ENCODE assay signal across 8 cellular contexts in the genomic region with DNA sequence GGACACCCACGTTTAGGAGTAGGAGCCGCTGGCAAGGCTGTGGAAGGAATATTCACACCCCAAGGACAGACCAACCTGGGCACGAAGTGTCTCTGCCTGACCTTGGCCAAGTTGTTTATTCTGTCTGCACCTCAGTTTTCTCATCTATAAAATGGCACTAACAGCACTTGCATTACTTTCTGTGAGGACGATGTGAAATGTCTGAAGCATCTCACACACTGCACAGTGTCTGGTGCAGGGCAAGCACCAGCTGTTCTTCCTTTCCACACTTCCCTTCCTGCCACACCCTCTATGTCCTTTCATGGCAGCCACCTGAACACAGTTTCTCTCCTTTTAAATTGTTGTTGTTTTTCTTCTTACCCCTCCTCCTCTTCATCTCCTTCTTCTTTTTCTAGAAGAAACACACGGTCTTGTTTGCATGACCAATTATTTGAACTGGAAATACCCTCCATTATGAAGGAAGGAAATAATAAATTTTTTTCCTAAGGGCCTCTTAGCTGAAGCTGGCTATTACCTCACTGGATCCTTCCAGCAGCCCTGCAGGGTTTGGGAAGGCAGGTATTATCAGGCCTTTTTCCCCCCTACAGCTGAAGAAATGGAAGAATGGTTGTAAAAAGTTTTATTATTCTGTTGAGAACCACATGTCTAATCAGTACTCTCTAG. TPM values are rescaled to one million over a fixed set of nuclear protein-coding genes. Genes with fewer than 3 reads are reported as not detected.
DNase-seq lines count a peak whose midpoint lies in the region; ATAC-seq, FAIRE-seq and TF ChIP-seq lines count a peak whose summit lies in the region.

No MANE protein-coding gene starts in this region.

- ATAC-seq in GM19397 (IDR thresholded peaks at IDR 0.05; ENCODE audit: unreplicated experiment): peak; percentile 29
- ATAC-seq in stimulated activated memory B cell treated with anti-CD40 and anti-IgM and Interleukin-4, amounts not matched to agents 10 μg/mL and 1 μg/mL and 100 μg/mL, for 72 hours: peak; percentile 24
- ATAC-seq in pancreas: no peak

- no peaks in the 10 kb centered on the region for H3K9me3 ChIP-seq in CD8-positive, alpha-beta memory T cell (ENCODE audit: low read length)
- no peaks in the 10 kb centered on the region for H3K9me3 ChIP-seq in pancreas

- peak overlapping the region; percentile 87 to 99 (median 99) for H3K27ac Mint-ChIP-seq in CD8-positive, alpha-beta memory T cell
- H3K27ac Mint-ChIP-seq in stimulated activated memory B cell treated with anti-CD40 and anti-IgM and Interleukin-4, amounts not matched to agents 10 μg/mL and 1 μg/mL and 100 μg/mL, for 72 hours: peak overlapping the region; percentile 91

- H3K27me3 Mint-ChIP-seq in CD8-positive, alpha-beta memory T cell: no peaks in the 10 kb centered on the region
- H3K27me3 Mint-ChIP-seq in stimulated activated memory B cell treated with anti-CD40 and anti-IgM and Interleukin-4, amounts not matched to agents 10 μg/mL and 1 μg/mL and 100 μg/mL, for 72 hours: no peaks in the 10 kb centered on the region

- H3K4me1 Mint-ChIP-seq in CD8-positive, alpha-beta memory T cell: peaks cover 40 to 64% (median 62%) of the 10 kb centered on the region in 3 donors
- peaks cover 50% of the 10 kb centered on the region for H3K4me1 Mint-ChIP-seq in stimulated activated memory B cell treated with anti-CD40 and anti-IgM and Interleukin-4, amounts not matched to agents 10 μg/mL and 1 μg/mL and 100 μg/mL, for 72 hours

- no peaks in the 10 kb centered on the region for H3K9me3 Mint-ChIP-seq in CD8-positive, alpha-beta memory T cell
- H3K9me3 Mint-ChIP-seq in stimulated activated memory B cell treated with anti-CD40 and anti-IgM and Interleukin-4, amounts not matched to agents 10 μg/mL and 1 μg/mL and 100 μg/mL, for 72 hours: no peaks in the 10 kb centered on the region

- peaks cover 58% of the 10 kb centered on the region for H3K4me1 ChIP-seq in CD8-positive, alpha-beta memory T cell (ENCODE audit: insufficient read depth, low read length)
- peaks cover 4 to 32% (median 5%) of the 10 kb centered on the region in 3 donors for H3K4me1 ChIP-seq in pancreas

- no peak for DNase-seq in CD8-positive, alpha-beta memory T cell
- DNase-seq in NCI-H1694 (lab: John Stamatoyannopoulos, UW) (peak; percentile 16), coronary artery (ENCODE audit: low spot score) (no peak), pancreas (no peak), ACHN (no peak), NCI-H446 (lab: John Stamatoyannopoulos, UW) (no peak)

- no peak for FAIRE-seq in pancreas (lab: Jason Lieb, UNC)

- WGBS in pancreas, 2 donors: 37 to 53% methylated on average over 5 of the region's 5 CpGs

- no peaks in the 10 kb centered on the region for H3K36me3 ChIP-seq in CD8-positive, alpha-beta memory T cell (ENCODE audit: insufficient read depth, low read length)
- H3K36me3 ChIP-seq in pancreas: no peaks in the 10 kb centered on the region

- H3K36me3 Mint-ChIP-seq in CD8-positive, alpha-beta memory T cell: peaks cover 0 to 6% (median 0%) of the 10 kb centered on the region in 3 donors
- no peaks in the 10 kb centered on the region for H3K36me3 Mint-ChIP-seq in stimulated activated memory B cell treated with anti-CD40 and anti-IgM and Interleukin-4, amounts not matched to agents 10 μg/mL and 1 μg/mL and 100 μg/mL, for 72 hours

- in situ Hi-C loops in ACHN (cut with HindIII; ENCODE audit: low pct_ligation_motif_present, low pct_unique_long_range_greater_than_20kb, low sequenced_read_pairs): no loop called here

- H3K4me3 Mint-ChIP-seq in CD8-positive, alpha-beta memory T cell: peak overlapping the region; percentile 6 to 85 (median 77)
- peak overlapping the region; percentile 38 for H3K4me3 Mint-ChIP-seq in stimulated activated memory B cell treated with anti-CD40 and anti-IgM and Interleukin-4, amounts not matched to agents 10 μg/mL and 1 μg/mL and 100 μg/mL, for 72 hours

- no peaks in the 10 kb centered on the region for H3K27me3 ChIP-seq in CD8-positive, alpha-beta memory T cell (ENCODE audit: insufficient read depth, low read length, poor library complexity, severe bottlenecking)
- H3K27me3 ChIP-seq in pancreas: no peaks in the 10 kb centered on the region

- H3K4me3 ChIP-seq in CD8-positive, alpha-beta memory T cell (ENCODE audit: low read length): no peak overlapping the region
- H3K4me3 ChIP-seq in coronary artery (no peak overlapping the region), pancreas (no peak overlapping the region)

- CTCF ChIA-PET in CD8-positive, alpha-beta memory T cell (lab: Charles Lee): interaction anchor here (0.9 to 2.0 kb wide), 13 partner anchors 8 to 142 kb away, joined by 3 to 6 read pairs (median 4); partner anchors contain the start of genes CTDSP2 and TSFM

- H3K27ac ChIP-seq in CD8-positive, alpha-beta memory T cell (ENCODE audit: low read depth, low read length): peak overlapping the region; percentile 77
- peak overlapping the region; percentile 89 to 96 for H3K27ac ChIP-seq in coronary artery
- peak overlapping the region in 2 of 4 donors; percentile 53 to 55 for H3K27ac ChIP-seq in pancreas

- TF ChIP-seq CTCF in coronary artery (IDR thresholded peaks at IDR 0.05) (no peak), pancreas (IDR thresholded peaks at IDR 0.05) (no peak)

- intact Hi-C loops in pancreas (cut with DNase I): no loop called here

- POLR2A ChIA-PET in CD8-positive, alpha-beta memory T cell (lab: Charles Lee): interaction anchor here (1.0 to 1.1 kb wide), 3 partner anchors 33 to 205 kb away, joined by 3 to 4 read pairs (median 3); partner anchors contain the start of gene OS9

RNA-seq across cellular contexts. Expression of gene ATP23, which starts 42.9 kb away (rescaled TPM):
- total RNA-seq in CD8-positive, alpha-beta memory T cell: 10 to 100 TPM; 10.1 to 11.8 TPM
- polyA plus RNA-seq in CD8-positive, alpha-beta memory T cell: 22.0 TPM
- total RNA-seq in pancreas: 1 to 10 TPM; 2.7 to 5.0 (median 4.1) TPM
- polyA plus RNA-seq in pancreas: 1 to 10 TPM; 3.8 to 5.7 TPM

RNA-seq across cellular contexts. Expression of gene CTDSP2, which starts 51.9 kb away (rescaled TPM):
- 10 to 100 TPM; 72.8 to 76.4 TPM for total RNA-seq in CD8-positive, alpha-beta memory T cell
- polyA plus RNA-seq in CD8-positive, alpha-beta memory T cell: 55.0 TPM
- 100 to 1,000 TPM in 2 of 6 donors, 10 to 100 TPM in 4; 88.8 to 165 (median 94.5) TPM for total RNA-seq in pancreas
- 10 to 100 TPM; 38.7 to 48.6 TPM for polyA plus RNA-seq in pancreas

Comparison
In these comparisons a context has a peak if more than half of its experiments do, and no peak if none do; other contexts are left out.
1. ATAC-seq: peak in GM19397 (single experiment) and stimulated activated memory B cell treated with anti-CD40 and anti-IgM and Interleukin-4, amounts not matched to agents 10 μg/mL and 1 μg/mL and 100 μg/mL, for 72 hours (single experiment); none in pancreas (0 of 4).